In the genomic region with DNA sequence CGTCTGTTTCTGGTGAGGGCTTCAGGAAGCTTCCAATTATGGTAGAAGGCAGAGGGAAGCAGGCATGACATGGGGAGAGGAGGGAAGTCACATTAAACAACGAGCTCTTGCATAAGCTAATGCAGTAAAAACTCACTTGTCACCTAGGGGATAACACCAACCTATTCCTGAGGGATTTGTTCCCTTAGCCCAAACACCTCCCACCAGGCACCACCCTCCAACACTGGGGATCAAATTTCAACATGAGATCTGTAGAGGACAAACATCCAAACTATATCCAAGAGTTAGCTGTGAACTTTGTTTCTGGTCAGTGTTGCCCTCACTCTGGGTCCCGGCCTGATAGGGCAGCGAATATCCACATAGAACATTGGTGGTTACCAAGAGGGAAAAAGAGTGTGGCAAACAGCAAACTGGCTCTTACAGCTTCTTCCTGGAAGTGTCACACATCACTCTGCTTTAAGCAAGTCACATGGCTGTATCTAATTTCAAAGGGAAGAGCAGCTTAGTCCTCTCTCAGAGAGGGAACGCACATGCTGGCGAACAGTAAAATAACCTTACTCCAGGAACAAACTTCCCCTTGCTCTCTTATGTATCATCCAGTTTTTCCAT, we compare ENCODE assay signal across 1 cellular context.
TF ChIP-seq lines count a peak whose summit lies in the region.

No MANE protein-coding gene starts in this region.

TF ChIP-seq in WTC11, 78 proteins besides CTCF, POLR2A, EP300 and RAD21 (continued from another document):
- TF ChIP-seq, protein P1, sequence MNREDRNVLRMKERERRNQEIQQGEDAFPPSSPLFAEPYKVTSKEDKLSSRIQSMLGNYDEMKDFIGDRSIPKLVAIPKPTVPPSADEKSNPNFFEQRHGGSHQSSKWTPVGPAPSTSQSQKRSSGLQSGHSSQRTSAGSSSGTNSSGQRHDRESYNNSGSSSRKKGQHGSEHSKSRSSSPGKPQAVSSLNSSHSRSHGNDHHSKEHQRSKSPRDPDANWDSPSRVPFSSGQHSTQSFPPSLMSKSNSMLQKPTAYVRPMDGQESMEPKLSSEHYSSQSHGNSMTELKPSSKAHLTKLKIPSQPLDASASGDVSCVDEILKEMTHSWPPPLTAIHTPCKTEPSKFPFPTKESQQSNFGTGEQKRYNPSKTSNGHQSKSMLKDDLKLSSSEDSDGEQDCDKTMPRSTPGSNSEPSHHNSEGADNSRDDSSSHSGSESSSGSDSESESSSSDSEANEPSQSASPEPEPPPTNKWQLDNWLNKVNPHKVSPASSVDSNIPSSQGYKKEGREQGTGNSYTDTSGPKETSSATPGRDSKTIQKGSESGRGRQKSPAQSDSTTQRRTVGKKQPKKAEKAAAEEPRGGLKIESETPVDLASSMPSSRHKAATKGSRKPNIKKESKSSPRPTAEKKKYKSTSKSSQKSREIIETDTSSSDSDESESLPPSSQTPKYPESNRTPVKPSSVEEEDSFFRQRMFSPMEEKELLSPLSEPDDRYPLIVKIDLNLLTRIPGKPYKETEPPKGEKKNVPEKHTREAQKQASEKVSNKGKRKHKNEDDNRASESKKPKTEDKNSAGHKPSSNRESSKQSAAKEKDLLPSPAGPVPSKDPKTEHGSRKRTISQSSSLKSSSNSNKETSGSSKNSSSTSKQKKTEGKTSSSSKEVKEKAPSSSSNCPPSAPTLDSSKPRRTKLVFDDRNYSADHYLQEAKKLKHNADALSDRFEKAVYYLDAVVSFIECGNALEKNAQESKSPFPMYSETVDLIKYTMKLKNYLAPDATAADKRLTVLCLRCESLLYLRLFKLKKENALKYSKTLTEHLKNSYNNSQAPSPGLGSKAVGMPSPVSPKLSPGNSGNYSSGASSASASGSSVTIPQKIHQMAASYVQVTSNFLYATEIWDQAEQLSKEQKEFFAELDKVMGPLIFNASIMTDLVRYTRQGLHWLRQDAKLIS (CRISPR knock-in tag; IDR thresholded peaks at IDR 0.05; ENCODE audit: borderline replicate concordance): no peak
- TF ChIP-seq NR1H2 (CRISPR knock-in tag; IDR thresholded peaks at IDR 0.05): no peak
- TF ChIP-seq, protein P2, sequence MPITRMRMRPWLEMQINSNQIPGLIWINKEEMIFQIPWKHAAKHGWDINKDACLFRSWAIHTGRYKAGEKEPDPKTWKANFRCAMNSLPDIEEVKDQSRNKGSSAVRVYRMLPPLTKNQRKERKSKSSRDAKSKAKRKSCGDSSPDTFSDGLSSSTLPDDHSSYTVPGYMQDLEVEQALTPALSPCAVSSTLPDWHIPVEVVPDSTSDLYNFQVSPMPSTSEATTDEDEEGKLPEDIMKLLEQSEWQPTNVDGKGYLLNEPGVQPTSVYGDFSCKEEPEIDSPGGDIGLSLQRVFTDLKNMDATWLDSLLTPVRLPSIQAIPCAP (CRISPR knock-in tag; IDR thresholded peaks at IDR 0.05): no peak
- TF ChIP-seq MYBL2 (CRISPR knock-in tag; IDR thresholded peaks at IDR 0.05): no peak
- TF ChIP-seq KAT7 (CRISPR knock-in tag; IDR thresholded peaks at IDR 0.05; ENCODE audit: borderline replicate concordance): no peak
- TF ChIP-seq, protein P3, sequence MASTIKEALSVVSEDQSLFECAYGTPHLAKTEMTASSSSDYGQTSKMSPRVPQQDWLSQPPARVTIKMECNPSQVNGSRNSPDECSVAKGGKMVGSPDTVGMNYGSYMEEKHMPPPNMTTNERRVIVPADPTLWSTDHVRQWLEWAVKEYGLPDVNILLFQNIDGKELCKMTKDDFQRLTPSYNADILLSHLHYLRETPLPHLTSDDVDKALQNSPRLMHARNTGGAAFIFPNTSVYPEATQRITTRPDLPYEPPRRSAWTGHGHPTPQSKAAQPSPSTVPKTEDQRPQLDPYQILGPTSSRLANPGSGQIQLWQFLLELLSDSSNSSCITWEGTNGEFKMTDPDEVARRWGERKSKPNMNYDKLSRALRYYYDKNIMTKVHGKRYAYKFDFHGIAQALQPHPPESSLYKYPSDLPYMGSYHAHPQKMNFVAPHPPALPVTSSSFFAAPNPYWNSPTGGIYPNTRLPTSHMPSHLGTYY (CRISPR knock-in tag; IDR thresholded peaks at IDR 0.05): no peak
- TF ChIP-seq SMAD3 (CRISPR knock-in tag; IDR thresholded peaks at IDR 0.05; ENCODE audit: borderline replicate concordance): no peak
- TF ChIP-seq ZNF219 (CRISPR knock-in tag; IDR thresholded peaks at IDR 0.05; ENCODE audit: borderline replicate concordance): no peak
- TF ChIP-seq, protein P4, sequence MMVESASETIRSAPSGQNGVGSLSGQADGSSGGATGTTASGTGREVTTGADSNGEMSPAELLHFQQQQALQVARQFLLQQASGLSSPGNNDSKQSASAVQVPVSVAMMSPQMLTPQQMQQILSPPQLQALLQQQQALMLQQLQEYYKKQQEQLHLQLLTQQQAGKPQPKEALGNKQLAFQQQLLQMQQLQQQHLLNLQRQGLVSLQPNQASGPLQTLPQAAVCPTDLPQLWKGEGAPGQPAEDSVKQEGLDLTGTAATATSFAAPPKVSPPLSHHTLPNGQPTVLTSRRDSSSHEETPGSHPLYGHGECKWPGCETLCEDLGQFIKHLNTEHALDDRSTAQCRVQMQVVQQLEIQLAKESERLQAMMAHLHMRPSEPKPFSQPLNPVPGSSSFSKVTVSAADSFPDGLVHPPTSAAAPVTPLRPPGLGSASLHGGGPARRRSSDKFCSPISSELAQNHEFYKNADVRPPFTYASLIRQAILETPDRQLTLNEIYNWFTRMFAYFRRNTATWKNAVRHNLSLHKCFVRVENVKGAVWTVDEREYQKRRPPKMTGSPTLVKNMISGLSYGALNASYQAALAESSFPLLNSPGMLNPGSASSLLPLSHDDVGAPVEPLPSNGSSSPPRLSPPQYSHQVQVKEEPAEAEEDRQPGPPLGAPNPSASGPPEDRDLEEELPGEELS (CRISPR knock-in tag; IDR thresholded peaks at IDR 0.05): no peak
- TF ChIP-seq, protein P5, sequence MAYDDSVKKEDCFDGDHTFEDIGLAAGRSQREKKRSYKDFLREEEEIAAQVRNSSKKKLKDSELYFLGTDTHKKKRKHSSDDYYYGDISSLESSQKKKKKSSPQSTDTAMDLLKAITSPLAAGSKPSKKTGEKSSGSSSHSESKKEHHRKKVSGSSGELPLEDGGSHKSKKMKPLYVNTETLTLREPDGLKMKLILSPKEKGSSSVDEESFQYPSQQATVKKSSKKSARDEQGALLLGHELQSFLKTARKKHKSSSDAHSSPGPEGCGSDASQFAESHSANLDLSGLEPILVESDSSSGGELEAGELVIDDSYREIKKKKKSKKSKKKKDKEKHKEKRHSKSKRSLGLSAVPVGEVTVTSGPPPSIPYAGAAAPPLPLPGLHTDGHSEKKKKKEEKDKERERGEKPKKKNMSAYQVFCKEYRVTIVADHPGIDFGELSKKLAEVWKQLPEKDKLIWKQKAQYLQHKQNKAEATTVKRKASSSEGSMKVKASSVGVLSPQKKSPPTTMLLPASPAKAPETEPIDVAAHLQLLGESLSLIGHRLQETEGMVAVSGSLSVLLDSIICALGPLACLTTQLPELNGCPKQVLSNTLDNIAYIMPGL (CRISPR knock-in tag; IDR thresholded peaks at IDR 0.05): no peak
- TF ChIP-seq ZNF138 (CRISPR knock-in tag; conservative IDR thresholded peaks at IDR 0.05): no peak
- TF ChIP-seq, protein P6, sequence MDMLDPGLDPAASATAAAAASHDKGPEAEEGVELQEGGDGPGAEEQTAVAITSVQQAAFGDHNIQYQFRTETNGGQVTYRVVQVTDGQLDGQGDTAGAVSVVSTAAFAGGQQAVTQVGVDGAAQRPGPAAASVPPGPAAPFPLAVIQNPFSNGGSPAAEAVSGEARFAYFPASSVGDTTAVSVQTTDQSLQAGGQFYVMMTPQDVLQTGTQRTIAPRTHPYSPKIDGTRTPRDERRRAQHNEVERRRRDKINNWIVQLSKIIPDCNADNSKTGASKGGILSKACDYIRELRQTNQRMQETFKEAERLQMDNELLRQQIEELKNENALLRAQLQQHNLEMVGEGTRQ (CRISPR knock-in tag; IDR thresholded peaks at IDR 0.05): peak; percentile 68; the same call in 1 of the 2 replicates
- TF ChIP-seq ETV6 (CRISPR knock-in tag; IDR thresholded peaks at IDR 0.05): 0 out of 2 replicates have a peak, but pooled peaks have one; percentile 30
- TF ChIP-seq FOXK1 (CRISPR knock-in tag; IDR thresholded peaks at IDR 0.05): no peak
- TF ChIP-seq, protein P7, sequence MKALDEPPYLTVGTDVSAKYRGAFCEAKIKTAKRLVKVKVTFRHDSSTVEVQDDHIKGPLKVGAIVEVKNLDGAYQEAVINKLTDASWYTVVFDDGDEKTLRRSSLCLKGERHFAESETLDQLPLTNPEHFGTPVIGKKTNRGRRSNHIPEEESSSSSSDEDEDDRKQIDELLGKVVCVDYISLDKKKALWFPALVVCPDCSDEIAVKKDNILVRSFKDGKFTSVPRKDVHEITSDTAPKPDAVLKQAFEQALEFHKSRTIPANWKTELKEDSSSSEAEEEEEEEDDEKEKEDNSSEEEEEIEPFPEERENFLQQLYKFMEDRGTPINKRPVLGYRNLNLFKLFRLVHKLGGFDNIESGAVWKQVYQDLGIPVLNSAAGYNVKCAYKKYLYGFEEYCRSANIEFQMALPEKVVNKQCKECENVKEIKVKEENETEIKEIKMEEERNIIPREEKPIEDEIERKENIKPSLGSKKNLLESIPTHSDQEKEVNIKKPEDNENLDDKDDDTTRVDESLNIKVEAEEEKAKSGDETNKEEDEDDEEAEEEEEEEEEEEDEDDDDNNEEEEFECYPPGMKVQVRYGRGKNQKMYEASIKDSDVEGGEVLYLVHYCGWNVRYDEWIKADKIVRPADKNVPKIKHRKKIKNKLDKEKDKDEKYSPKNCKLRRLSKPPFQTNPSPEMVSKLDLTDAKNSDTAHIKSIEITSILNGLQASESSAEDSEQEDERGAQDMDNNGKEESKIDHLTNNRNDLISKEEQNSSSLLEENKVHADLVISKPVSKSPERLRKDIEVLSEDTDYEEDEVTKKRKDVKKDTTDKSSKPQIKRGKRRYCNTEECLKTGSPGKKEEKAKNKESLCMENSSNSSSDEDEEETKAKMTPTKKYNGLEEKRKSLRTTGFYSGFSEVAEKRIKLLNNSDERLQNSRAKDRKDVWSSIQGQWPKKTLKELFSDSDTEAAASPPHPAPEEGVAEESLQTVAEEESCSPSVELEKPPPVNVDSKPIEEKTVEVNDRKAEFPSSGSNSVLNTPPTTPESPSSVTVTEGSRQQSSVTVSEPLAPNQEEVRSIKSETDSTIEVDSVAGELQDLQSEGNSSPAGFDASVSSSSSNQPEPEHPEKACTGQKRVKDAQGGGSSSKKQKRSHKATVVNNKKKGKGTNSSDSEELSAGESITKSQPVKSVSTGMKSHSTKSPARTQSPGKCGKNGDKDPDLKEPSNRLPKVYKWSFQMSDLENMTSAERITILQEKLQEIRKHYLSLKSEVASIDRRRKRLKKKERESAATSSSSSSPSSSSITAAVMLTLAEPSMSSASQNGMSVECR (CRISPR knock-in tag; IDR thresholded peaks at IDR 0.05; ENCODE audit: borderline replicate concordance): no peak
- TF ChIP-seq, protein P8, sequence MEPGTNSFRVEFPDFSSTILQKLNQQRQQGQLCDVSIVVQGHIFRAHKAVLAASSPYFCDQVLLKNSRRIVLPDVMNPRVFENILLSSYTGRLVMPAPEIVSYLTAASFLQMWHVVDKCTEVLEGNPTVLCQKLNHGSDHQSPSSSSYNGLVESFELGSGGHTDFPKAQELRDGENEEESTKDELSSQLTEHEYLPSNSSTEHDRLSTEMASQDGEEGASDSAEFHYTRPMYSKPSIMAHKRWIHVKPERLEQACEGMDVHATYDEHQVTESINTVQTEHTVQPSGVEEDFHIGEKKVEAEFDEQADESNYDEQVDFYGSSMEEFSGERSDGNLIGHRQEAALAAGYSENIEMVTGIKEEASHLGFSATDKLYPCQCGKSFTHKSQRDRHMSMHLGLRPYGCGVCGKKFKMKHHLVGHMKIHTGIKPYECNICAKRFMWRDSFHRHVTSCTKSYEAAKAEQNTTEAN (CRISPR knock-in tag; IDR thresholded peaks at IDR 0.05): no peak
- no peak for TF ChIP-seq GTF2I (CRISPR knock-in tag; conservative IDR thresholded peaks at IDR 0.05)
- TF ChIP-seq ZNF396 (CRISPR knock-in tag; IDR thresholded peaks at IDR 0.05; ENCODE audit: borderline replicate concordance): no peak
- no peak for TF ChIP-seq NR2C2 (CRISPR knock-in tag; IDR thresholded peaks at IDR 0.05)
